Comparison of ENCODE assay signal across 10 cellular contexts in genomic region chr16:56600398-56600999, GRCh38. TPM values are rescaled to one million over a fixed set of nuclear protein-coding genes. Genes with fewer than 3 reads are reported as not detected.
A peak's percentile ranks its signal among the peaks of the same experiment; 100 is the strongest.
DNase-seq lines count a peak whose midpoint lies in the region; ATAC-seq and TF ChIP-seq lines count a peak whose summit lies in the region.
"Had no signal": no experiment of that assay in that cellular context is flagged by ENCODE, and none has a peak within 500 bp of the region (broad histone marks: within the 10 kb centered on the region; RNA-seq: fewer than 3 reads in every experiment).

No MANE protein-coding gene starts in this region.

- no peaks in the 10 kb centered on the region for H3K4me1 ChIP-seq in ascending aorta

- H3K27me3 ChIP-seq in ascending aorta, result no peaks in the 10 kb centered on the region

- H3K27ac ChIP-seq in ascending aorta, result no peak overlapping the region

- POLR2A ChIA-PET in AG04449 (lab: Yijun Ruan, JAX), result no interaction called here

- H3K9me3 ChIP-seq in ascending aorta, result no peaks in the 10 kb centered on the region

- no peak for DNase-seq in AG04449 (ENCODE audit: low read depth, low spot score)
- DNase-seq in GM03348 (ENCODE audit: low spot score), result peak; percentile 75
- peak; percentile 16 for DNase-seq in NCI-H2227 treated with DMSO at 0.1 percent for 48 hours (lab: John Stamatoyannopoulos, UW)
- no peak for DNase-seq in ascending aorta (ENCODE audit: low spot score in 2 of 2)
- DNase-seq in iPS-NIHi7 (ENCODE audit: extremely low spot score), result peak; percentile 58
- peak; percentile 47 for DNase-seq in stromal cell of bone marrow (ENCODE audit: low read depth)

- CTCF ChIA-PET in AG04449 (lab: Yijun Ruan, JAX), result interaction anchor here (0.6 to 10.2 kb wide), 32 partner anchors 9 to 251 kb away, joined by 3 to 174 read pairs (median 4); partner anchors contain the start of gene BBS2

- ATAC-seq in GM18858 (IDR thresholded peaks at IDR 0.05; ENCODE audit: unreplicated experiment) (no peak), GM19324 (IDR thresholded peaks at IDR 0.05; ENCODE audit: low FRiP score, unreplicated experiment) (no peak)

- no peak overlapping the region for H3K4me3 ChIP-seq in AG04449 (ENCODE audit: low read depth, low read length)
- no peak overlapping the region for H3K4me3 ChIP-seq in ascending aorta

- TF ChIP-seq CTCF in AG04449 (IDR thresholded peaks at IDR 0.05; ENCODE audit: insufficient read depth, low read length, missing control alignments), result peak; percentile 65
- peak; percentile 36 to 69 (median 50) for TF ChIP-seq CTCF in ascending aorta (IDR thresholded peaks at IDR 0.05)

- H3K36me3 ChIP-seq in ascending aorta, result no peaks in the 10 kb centered on the region

- intact Hi-C loops in ascending aorta (cut with DNase I), result loop anchor here (2.0 kb wide), 1 partner anchor 84 kb away; no protein-coding TSS in a partner anchor

RNA-seq across cellular contexts. Expression of gene MT2A, which starts 7.9 kb away (rescaled TPM):
- 602 TPM for total RNA-seq in ascending aorta

RNA-seq across cellular contexts. Expression of gene MT3, which starts 11.2 kb away (rescaled TPM):
- not detected for total RNA-seq in ascending aorta
- total RNA-seq: glomerular endothelial cell had no signal

RNA-seq across cellular contexts. Expression of gene MT1E, which starts 25.1 kb away (rescaled TPM):
- 456 TPM for total RNA-seq in ascending aorta

RNA-seq across cellular contexts. Expression of gene MT1M, which starts 32.0 kb away (rescaled TPM):
- 105 TPM for total RNA-seq in ascending aorta
- total RNA-seq: glomerular endothelial cell had no signal

RNA-seq across cellular contexts. Expression of gene MT4, which starts 35.6 kb away (rescaled TPM):
- not detected for total RNA-seq in ascending aorta
- total RNA-seq: glomerular endothelial cell, subcutaneous adipose tissue had no signal

Comparison
In these comparisons a context has a peak if more than half of its experiments do, and no peak if none do; other contexts are left out.
1. DNase-seq: peak in GM03348 (single experiment), NCI-H2227 treated with DMSO at 0.1 percent for 48 hours (single experiment), iPS-NIHi7 (single experiment) and stromal cell of bone marrow (single experiment); none in AG04449 (single experiment) and ascending aorta (0 of 2).